ENCODE assay signal across 15 cellular contexts in genomic region chr1:25989860-25990650, GRCh38. TPM values are rescaled to one million over a fixed set of nuclear protein-coding genes. Genes with fewer than 3 reads are reported as not detected.
DNase-seq lines count a peak whose midpoint lies in the region; ATAC-seq and TF ChIP-seq lines count a peak whose summit lies in the region.
"Had no signal": no experiment of that assay in that cellular context is flagged by ENCODE, and none has a peak within 500 bp of the region (broad histone marks: within the 10 kb centered on the region; RNA-seq: fewer than 3 reads in every experiment).

No MANE protein-coding gene starts in this region.

- intact Hi-C loops in PC-3 (cut with micrococcal nuclease) = no loop called here

- H4K20me1 ChIP-seq in PC-3 (ENCODE audit: low read length) = no peaks in the 10 kb centered on the region

- peak; percentile 92 for ATAC-seq in PC-3
- no peak for ATAC-seq in effector memory CD8-positive, alpha-beta T cell (replicated peaks)
- ATAC-seq in GM19328 (IDR thresholded peaks at IDR 0.05; ENCODE audit: unreplicated experiment) = no peak

- H3K9me2 ChIP-seq in PC-3 (replicated peaks; ENCODE audit: low read length) = no peaks in the 10 kb centered on the region

- peak overlapping the region; percentile 71 for H3K4me3 Mint-ChIP-seq in T-helper 1 cell treated with Interleukin-12 subunit alpha and Interleukin-12 subunit beta and Interleukin-4 antibody, amounts not matched to agents 30 μg/mL and 1 μg/mL, for 36 hours
- peak overlapping the region; percentile 75 to 89 for H3K4me3 Mint-ChIP-seq in effector memory CD8-positive, alpha-beta T cell
- no peak overlapping the region for H3K4me3 Mint-ChIP-seq in progenitor cell of endocrine pancreas (ENCODE audit: low read depth)

- H3K36me3 Mint-ChIP-seq in T-helper 1 cell treated with Interleukin-12 subunit alpha and Interleukin-12 subunit beta and Interleukin-4 antibody, amounts not matched to agents 30 μg/mL and 1 μg/mL, for 36 hours (ENCODE audit: low read depth) = peaks cover 18% of the 10 kb centered on the region
- H3K36me3 Mint-ChIP-seq in effector memory CD8-positive, alpha-beta T cell (ENCODE audit: insufficient read depth) = peaks cover 35% of the 10 kb centered on the region
- H3K36me3 Mint-ChIP-seq in progenitor cell of endocrine pancreas (ENCODE audit: insufficient read depth) = peaks cover 14% of the 10 kb centered on the region

- H3K36me3 ChIP-seq in PC-3 (ENCODE audit: low read depth, low read length) = no peaks in the 10 kb centered on the region
- H3K36me3 ChIP-seq: colonic mucosa had no signal

- peaks cover 12% of the 10 kb centered on the region for H3K4me1 ChIP-seq in PC-3 (ENCODE audit: insufficient read depth, low read length)
- H3K4me1 ChIP-seq: colonic mucosa had no signal

- H2AFZ ChIP-seq in PC-3 (ENCODE audit: low read length) = no peak overlapping the region

- H3K9me3 ChIP-seq in PC-3 (ENCODE audit: low read length) = no peaks in the 10 kb centered on the region
- H3K9me3 ChIP-seq: colonic mucosa had no signal

- CTCF ChIA-PET in PC-3 (lab: Charles Lee) = interaction anchor here (1.0 kb wide), 1 partner anchor 97 kb away, joined by 8 read pairs; no protein-coding TSS in a partner anchor

- POLR2A ChIA-PET in PC-3 (lab: Charles Lee; ENCODE audit: unreplicated experiment) = interaction anchor here (0.6 kb wide), 1 partner anchor 39 kb away, joined by 3 read pairs; no protein-coding TSS in a partner anchor

- H3K27me3 ChIP-seq in PC-3 (ENCODE audit: low read length) = no peaks in the 10 kb centered on the region
- H3K27me3 ChIP-seq: colonic mucosa had no signal

- H3K9me3 Mint-ChIP-seq in T-helper 1 cell treated with Interleukin-12 subunit alpha and Interleukin-12 subunit beta and Interleukin-4 antibody, amounts not matched to agents 30 μg/mL and 1 μg/mL, for 36 hours = no peaks in the 10 kb centered on the region
- no peaks in the 10 kb centered on the region for H3K9me3 Mint-ChIP-seq in effector memory CD8-positive, alpha-beta T cell
- H3K9me3 Mint-ChIP-seq in progenitor cell of endocrine pancreas (ENCODE audit: low read depth) = no peaks in the 10 kb centered on the region

- H3K4me3 ChIP-seq in PC-3 (ENCODE audit: low read length) = no peak overlapping the region
- H3K4me3 ChIP-seq: colonic mucosa had no signal

- H3K79me2 ChIP-seq in PC-3 (ENCODE audit: low read length) = no peaks in the 10 kb centered on the region

- no peak overlapping the region for H3K9ac ChIP-seq in PC-3 (ENCODE audit: low read length)

- TF ChIP-seq CTCF in PC-3 (conservative IDR thresholded peaks at IDR 0.05; ENCODE audit: low read depth, low read length) = no peak
- no peak for TF ChIP-seq CTCF in progenitor cell of endocrine pancreas (IDR thresholded peaks at IDR 0.05; ENCODE audit: unreplicated experiment)

- no peak overlapping the region; the same call in 1 of the 2 replicates for H3K4me2 ChIP-seq in PC-3 (ENCODE audit: low read length)

- peaks cover 37% of the 10 kb centered on the region for H3K4me1 Mint-ChIP-seq in T-helper 1 cell treated with Interleukin-12 subunit alpha and Interleukin-12 subunit beta and Interleukin-4 antibody, amounts not matched to agents 30 μg/mL and 1 μg/mL, for 36 hours (ENCODE audit: low read depth)
- peaks cover 55 to 68% of the 10 kb centered on the region in 2 donors for H3K4me1 Mint-ChIP-seq in effector memory CD8-positive, alpha-beta T cell (ENCODE audit: low read depth in 2 of 2)
- no peaks in the 10 kb centered on the region for H3K4me1 Mint-ChIP-seq in progenitor cell of endocrine pancreas (ENCODE audit: low read depth)

- peak overlapping the region; percentile 67 for H3K27ac Mint-ChIP-seq in T-helper 1 cell treated with Interleukin-12 subunit alpha and Interleukin-12 subunit beta and Interleukin-4 antibody, amounts not matched to agents 30 μg/mL and 1 μg/mL, for 36 hours
- peak overlapping the region; percentile 95 to 96 for H3K27ac Mint-ChIP-seq in effector memory CD8-positive, alpha-beta T cell
- H3K27ac Mint-ChIP-seq in progenitor cell of endocrine pancreas = peak overlapping the region; percentile 56

- DNase-seq in T-helper 1 cell = no peak
- DNase-seq in PC-3 = peak; percentile 49
- no peak for DNase-seq in effector memory CD8-positive, alpha-beta T cell
- DNase-seq in progenitor cell of endocrine pancreas (ENCODE audit: low spot score, unreplicated experiment) = no peak
- DNase-seq in substantia nigra (lab: John Stamatoyannopoulos, UW) = no peak
- DNase-seq in islet precursor cell = no peak
- DNase-seq: colonic mucosa, foreskin melanocyte, NCI-H345, nucleus accumbens had no signal

- no peaks in the 10 kb centered on the region for H3F3A ChIP-seq in PC-3 (ENCODE audit: low read length, unreplicated experiment)

- no peaks in the 10 kb centered on the region for H3K27me3 Mint-ChIP-seq in T-helper 1 cell treated with Interleukin-12 subunit alpha and Interleukin-12 subunit beta and Interleukin-4 antibody, amounts not matched to agents 30 μg/mL and 1 μg/mL, for 36 hours (ENCODE audit: low read depth)
- no peaks in the 10 kb centered on the region for H3K27me3 Mint-ChIP-seq in effector memory CD8-positive, alpha-beta T cell
- H3K27me3 Mint-ChIP-seq in progenitor cell of endocrine pancreas = no peaks in the 10 kb centered on the region

- H3K27ac ChIP-seq in PC-3 (ENCODE audit: low read length) = no peak overlapping the region
- no peak overlapping the region for H3K27ac ChIP-seq in substantia nigra (ENCODE audit: low read depth, low read length, poor library complexity, severe bottlenecking)
- H3K27ac ChIP-seq: 22Rv1, colonic mucosa had no signal

- BruUV-seq in PC-3 (replicated peaks; lab: Mats Ljungman, UMichigan) = no TSS peak

RNA-seq across cellular contexts. Expression of gene PAFAH2, which starts 7.8 kb away (rescaled TPM):
- total RNA-seq in PC-3 (2014; rRNA removed) = 7.4 and 9.0 TPM in 2 replicates
- total RNA-seq in progenitor cell of endocrine pancreas = 12.8 and 14.5 TPM in 2 replicates

RNA-seq across cellular contexts. Expression of gene EXTL1, which starts 31.5 kb away (rescaled TPM):
- total RNA-seq in PC-3 (2014; rRNA removed) (0.26 TPM in 1 of 2 replicates, not detected in the other), progenitor cell of endocrine pancreas (3.6 and 4.1 TPM in 2 replicates)
- total RNA-seq: MCF 10A had no signal

RNA-seq across cellular contexts. Expression of gene SLC30A2, which starts 55.9 kb away (rescaled TPM):
- total RNA-seq in PC-3 (2014; rRNA removed) = 0.07 TPM in 1 of 2 replicates, not detected in the other
- total RNA-seq in progenitor cell of endocrine pancreas = 0.13 and 0.17 TPM in 2 replicates
- total RNA-seq: MCF 10A, RPMI7951 had no signal
